In genomic region chr1:65595724-65596123, GRCh38 we compare ENCODE assay signal across 22 cellular contexts.
"Had no signal": no experiment of that assay in that cellular context is flagged by ENCODE, and none has a peak within 500 bp of the region (broad histone marks: within the 10 kb centered on the region; RNA-seq: fewer than 3 reads in every experiment).

No MANE protein-coding gene starts in this region.

- H3K9me3 Mint-ChIP-seq: naive B cell had no signal

- H3K27ac ChIP-seq: coronary artery, dorsolateral prefrontal cortex, esophagus muscularis mucosa, foreskin keratinocyte, gastroesophageal sphincter, heart left ventricle, left lung, lower lobe of right lung had no signal

- H3K4me3 Mint-ChIP-seq: mesothelial cell of epicardium, naive B cell had no signal

- H3K4me1 ChIP-seq: esophagus muscularis mucosa, foreskin keratinocyte, gastroesophageal sphincter, heart left ventricle, left lung, lower lobe of right lung had no signal

- ATAC-seq: foreskin keratinocyte, gastroesophageal sphincter, heart left ventricle, left cardiac atrium, left lung, left ventricle myocardium superior, lower lobe of right lung, mucosa of descending colon had no signal

- DNase-seq: dermis blood vessel endothelial cell; dorsolateral prefrontal cortex; effector CD4-positive, alpha-beta T cell; effector memory CD4-positive, alpha-beta T cell; foreskin keratinocyte; heart left ventricle; hippocampal formation; left cardiac atrium; left lung; left ventricle myocardium superior; lower lobe of right lung; mesenchymal stem cell; mucosa of descending colon; naive B cell had no signal

- H3K27me3 ChIP-seq: dorsolateral prefrontal cortex, esophagus muscularis mucosa, foreskin keratinocyte, gastroesophageal sphincter, heart left ventricle, left lung had no signal

- H3K4me1 Mint-ChIP-seq: naive B cell had no signal

- FAIRE-seq: colon, endothelial cell of umbilical vein, frontal cortex, keratinocyte had no signal

- H3K36me3 ChIP-seq: left lung, lower lobe of right lung had no signal

- H3K4me3 ChIP-seq: coronary artery, dorsolateral prefrontal cortex, esophagus muscularis mucosa, gastroesophageal sphincter, heart left ventricle, left lung, lower lobe of right lung, mucosa of descending colon had no signal

- H3K27ac Mint-ChIP-seq: mesothelial cell of epicardium, naive B cell had no signal

- H3K27me3 Mint-ChIP-seq: naive B cell had no signal

- H3K36me3 Mint-ChIP-seq: naive B cell had no signal

- H3K9me3 ChIP-seq: esophagus muscularis mucosa, gastroesophageal sphincter, heart left ventricle, left lung, lower lobe of right lung, mucosa of descending colon had no signal
